In genomic region chr11:133955091-133955846, GRCh38 we compare ENCODE assay signal across 8 cellular contexts. TPM values are rescaled to one million over a fixed set of nuclear protein-coding genes. Genes with fewer than 3 reads are reported as not detected.
DNase-seq lines count a peak whose midpoint lies in the region; ATAC-seq and TF ChIP-seq lines count a peak whose summit lies in the region.

No MANE protein-coding gene starts in this region.

- H3K27ac Mint-ChIP-seq in brain = peak overlapping the region; percentile 82 to 97 (median 88)

- 26% methylated on average over 30 of the region's 46 CpGs for WGBS in SK-N-SH (ENCODE audit: low lambda C conversion rate)
- WGBS in transverse colon (ENCODE audit: low coverage in 1 of 2), 2 donors = 17% methylated on average over 44 of the region's 46 CpGs; no CpG with 5 or more reads in 1 of the 2 donors

- H3K27me3 Mint-ChIP-seq in brain = peaks cover 36% of the 10 kb centered on the region

- peak overlapping the region in 1 of 2 experiments; percentile 64; a peak in 2 of 4 replicates for H3K4me3 ChIP-seq in SK-N-SH (ENCODE audit: low read depth in 2 of 2, low read length in 1 of 2)
- H3K4me3 ChIP-seq in muscle layer of duodenum (ENCODE audit: low read depth in 1 of 2, low read length in 2 of 2) = peak overlapping the region; percentile 62 to 79
- peak overlapping the region; percentile 62 to 65 (median 63) for H3K4me3 ChIP-seq in transverse colon

- TF ChIP-seq CTCF in SK-N-SH (IDR thresholded peaks at IDR 0.05) (no peak), brain (conservative IDR thresholded peaks at IDR 0.05) (no peak), transverse colon (IDR thresholded peaks at IDR 0.05) (no peak)

- H2AFZ ChIP-seq in SK-N-SH (ENCODE audit: low read depth) = no peak overlapping the region

- H3K4me1 ChIP-seq in SK-N-SH (ENCODE audit: control insufficient read depth in 1 of 2, insufficient read depth in 2 of 2, low read depth in 1 of 2, low read length in 1 of 2) = peaks cover 0 to 58% of the 10 kb centered on the region in 2 experiments; a peak in 2 of 4 replicates
- peaks cover 17 to 56% of the 10 kb centered on the region in 2 donors for H3K4me1 ChIP-seq in muscle layer of duodenum (ENCODE audit: control insufficient read depth in 1 of 2, insufficient read depth in 2 of 2, low read length in 2 of 2)
- peaks cover 5 to 51% (median 36%) of the 10 kb centered on the region in 4 donors for H3K4me1 ChIP-seq in transverse colon

- peak overlapping the region; percentile 55; the same call in 1 of the 2 replicates for H3K4me2 ChIP-seq in SK-N-SH

- intact Hi-C loops in transverse colon (cut with DNase I; ENCODE audit: low total_unique reads) = loop anchor here (10.0 kb wide), 1 partner anchor 170 kb away; no protein-coding TSS in a partner anchor

- no peaks in the 10 kb centered on the region for H3K9me3 Mint-ChIP-seq in brain

- TF ChIP-seq EP300 in SK-N-SH (IDR thresholded peaks at IDR 0.05; ENCODE audit: borderline replicate concordance in 1 of 2, low read depth in 1 of 2, low read length in 1 of 2) (no peak), transverse colon (IDR thresholded peaks at IDR 0.05; ENCODE audit: low read depth) (no peak)

- H3K9me3 ChIP-seq in SK-N-SH (no peaks in the 10 kb centered on the region), muscle layer of duodenum (ENCODE audit: control insufficient read depth in 1 of 2, low read length in 2 of 2) (no peaks in the 10 kb centered on the region), transverse colon (no peaks in the 10 kb centered on the region)

- POLR2A ChIA-PET in SK-N-SH (lab: Yijun Ruan, JAX) = interaction anchor here (0.7 to 4.3 kb wide), 9 partner anchors 10 to 82 kb away, joined by 3 to 26 read pairs (median 7); no protein-coding TSS in a partner anchor

- H3K4me3 Mint-ChIP-seq in brain = peak overlapping the region; percentile 86 to 97 (median 92)

- in situ Hi-C loops in transverse colon (cut with MboI; ENCODE audit: low pct_ligation_motif_present in 1 of 4, low pct_unique_long_range_greater_than_20kb in 1 of 4, low sequenced_read_pairs in 3 of 4) = no loop called here
- in situ Hi-C loops in KBM-7 (cut with MboI; ENCODE audit: low pct_unique_long_range_greater_than_20kb, low sequenced_read_pairs) = no loop called here

- H3K9ac ChIP-seq in SK-N-SH = no peak overlapping the region

- CTCF ChIA-PET in SK-N-SH (lab: Yijun Ruan, JAX) = interaction anchor here (0.6 to 16.7 kb wide), 13 partner anchors 9 to 290 kb away, joined by 3 to 200 read pairs (median 5); no protein-coding TSS in a partner anchor

- H3K4me1 Mint-ChIP-seq in brain = peaks cover 70% of the 10 kb centered on the region

- H4K20me1 ChIP-seq in SK-N-SH (ENCODE audit: insufficient read depth) = no peaks in the 10 kb centered on the region

- no peaks in the 10 kb centered on the region for H3K79me2 ChIP-seq in SK-N-SH (ENCODE audit: insufficient read depth)

- no peaks in the 10 kb centered on the region for H3K36me3 ChIP-seq in SK-N-SH (replicated peaks in 1 of 2; ENCODE audit: control insufficient read depth in 1 of 2, insufficient read depth in 2 of 2, low read length in 1 of 2)
- no peaks in the 10 kb centered on the region for H3K36me3 ChIP-seq in muscle layer of duodenum (ENCODE audit: control insufficient read depth in 1 of 2, insufficient read depth in 2 of 2, low read length in 2 of 2)
- no peaks in the 10 kb centered on the region for H3K36me3 ChIP-seq in transverse colon

- no peaks in the 10 kb centered on the region for H3K9me2 ChIP-seq in SK-N-SH

- no peaks in the 10 kb centered on the region for H3F3A ChIP-seq in SK-N-SH (replicated peaks; ENCODE audit: insufficient read depth)

- peaks cover 17% of the 10 kb centered on the region for H3K27me3 ChIP-seq in SK-N-SH (ENCODE audit: insufficient read depth)
- peaks cover 8% of the 10 kb centered on the region for H3K27me3 ChIP-seq in muscle layer of duodenum (ENCODE audit: low read depth, low read length)
- peaks cover 34% of the 10 kb centered on the region for H3K27me3 ChIP-seq in transverse colon

- ATAC-seq in SK-N-SH treated with all-trans-retinoic acid at 6 μM for 48 hours = no peak

- peak overlapping the region in 1 of 2 experiments; percentile 62; a peak in 1 of 4 replicates for H3K27ac ChIP-seq in SK-N-SH (ENCODE audit: low read depth in 2 of 2, low read length in 1 of 2)
- H3K27ac ChIP-seq in muscle layer of duodenum (ENCODE audit: low read length) = peak overlapping the region; percentile 6
- H3K27ac ChIP-seq in transverse colon = peak overlapping the region; percentile 67 to 89 (median 87)

- peak; percentile 43 for TF ChIP-seq RAD21 in SK-N-SH (IDR thresholded peaks at IDR 0.05; ENCODE audit: low read length)

- DNase-seq in SK-N-SH (peak; percentile 81), transverse colon (peak; percentile 39), NCI-H226 (no peak), KBM-7 (no peak), cortex of kidney (lab: John Stamatoyannopoulos, UW) (no peak)

- H3K36me3 Mint-ChIP-seq in brain = no peaks in the 10 kb centered on the region

- TF ChIP-seq POLR2A in transverse colon (IDR thresholded peaks at IDR 0.05) = peak; percentile 50

TF ChIP-seq in SK-N-SH, 30 proteins besides CTCF, POLR2A, EP300 and RAD21:
- TF ChIP-seq REST (IDR thresholded peaks at IDR 0.05; ENCODE audit: low read depth, low read length) (no peak), MXI1 (IDR thresholded peaks at IDR 0.05; ENCODE audit: low read depth, low read length) (0 out of 2 replicates have a peak, but pooled peaks have one; percentile 6)

TF ChIP-seq in SK-N-SH treated with all-trans-retinoic acid at 6 μM for 48 hours, 23 proteins besides CTCF, POLR2A, EP300 and RAD21:
- no peak for TF ChIP-seq BACH2 (CRISPR knock-in tag; IDR thresholded peaks at IDR 0.05; ENCODE audit: borderline replicate concordance)
- TF ChIP-seq OSR1 (CRISPR knock-in tag; IDR thresholded peaks at IDR 0.05) = no peak
- no peak for TF ChIP-seq POU6F1 (CRISPR knock-in tag; IDR thresholded peaks at IDR 0.05; ENCODE audit: borderline replicate concordance, low read depth)
- TF ChIP-seq ZNF565 (CRISPR knock-in tag; conservative IDR thresholded peaks at IDR 0.05; ENCODE audit: low read depth) = no peak
- TF ChIP-seq GLIS3 (CRISPR knock-in tag; IDR thresholded peaks at IDR 0.05) = no peak
- TF ChIP-seq PPARA (CRISPR knock-in tag; IDR thresholded peaks at IDR 0.05; ENCODE audit: borderline replicate concordance) = no peak
- TF ChIP-seq, protein P1, sequence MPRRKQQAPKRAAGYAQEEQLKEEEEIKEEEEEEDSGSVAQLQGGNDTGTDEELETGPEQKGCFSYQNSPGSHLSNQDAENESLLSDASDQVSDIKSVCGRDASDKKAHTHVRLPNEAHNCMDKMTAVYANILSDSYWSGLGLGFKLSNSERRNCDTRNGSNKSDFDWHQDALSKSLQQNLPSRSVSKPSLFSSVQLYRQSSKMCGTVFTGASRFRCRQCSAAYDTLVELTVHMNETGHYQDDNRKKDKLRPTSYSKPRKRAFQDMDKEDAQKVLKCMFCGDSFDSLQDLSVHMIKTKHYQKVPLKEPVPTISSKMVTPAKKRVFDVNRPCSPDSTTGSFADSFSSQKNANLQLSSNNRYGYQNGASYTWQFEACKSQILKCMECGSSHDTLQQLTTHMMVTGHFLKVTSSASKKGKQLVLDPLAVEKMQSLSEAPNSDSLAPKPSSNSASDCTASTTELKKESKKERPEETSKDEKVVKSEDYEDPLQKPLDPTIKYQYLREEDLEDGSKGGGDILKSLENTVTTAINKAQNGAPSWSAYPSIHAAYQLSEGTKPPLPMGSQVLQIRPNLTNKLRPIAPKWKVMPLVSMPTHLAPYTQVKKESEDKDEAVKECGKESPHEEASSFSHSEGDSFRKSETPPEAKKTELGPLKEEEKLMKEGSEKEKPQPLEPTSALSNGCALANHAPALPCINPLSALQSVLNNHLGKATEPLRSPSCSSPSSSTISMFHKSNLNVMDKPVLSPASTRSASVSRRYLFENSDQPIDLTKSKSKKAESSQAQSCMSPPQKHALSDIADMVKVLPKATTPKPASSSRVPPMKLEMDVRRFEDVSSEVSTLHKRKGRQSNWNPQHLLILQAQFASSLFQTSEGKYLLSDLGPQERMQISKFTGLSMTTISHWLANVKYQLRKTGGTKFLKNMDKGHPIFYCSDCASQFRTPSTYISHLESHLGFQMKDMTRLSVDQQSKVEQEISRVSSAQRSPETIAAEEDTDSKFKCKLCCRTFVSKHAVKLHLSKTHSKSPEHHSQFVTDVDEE (CRISPR knock-in tag; IDR thresholded peaks at IDR 0.05) = no peak
- no peak for TF ChIP-seq TCF4 (CRISPR knock-in tag; IDR thresholded peaks at IDR 0.05; ENCODE audit: borderline replicate concordance)
- TF ChIP-seq ZFP3 (CRISPR knock-in tag; IDR thresholded peaks at IDR 0.05) = no peak
- no peak for TF ChIP-seq ZNF8 (CRISPR knock-in tag; IDR thresholded peaks at IDR 0.05)
- TF ChIP-seq ESRRG (CRISPR knock-in tag; IDR thresholded peaks at IDR 0.05) = no peak

RNA-seq across cellular contexts. Expression of gene IGSF9B, which starts 1.5 kb away (rescaled TPM):
- polyA plus RNA-seq in SK-N-SH (2012; rRNA removed) (0.41 and 0.96 TPM in 2 replicates), brain (ENCODE audit: insufficient read depth, low read depth, low replicate concordance) (16.4 TPM)
- polyA plus RNA-seq in SK-N-SH (2012; cell fraction: cytosol; rRNA removed) = 0.45 and 0.75 TPM in 2 replicates
- 2.4 and 4.2 TPM in 2 replicates for polyA plus RNA-seq in SK-N-SH (2012; cell fraction: nucleus; rRNA removed)
- 10 to 100 TPM in 1 of 4 donors, 1 to 10 TPM in 3; 2.6 to 15.3 (median 4.9) TPM for total RNA-seq in transverse colon

Comparison
In these comparisons a context has a peak if more than half of its experiments do, and no peak if none do; other contexts are left out.
1. DNase-seq: peak in SK-N-SH (single experiment) and transverse colon (single experiment); none in NCI-H226 (single experiment), KBM-7 (single experiment) and cortex of kidney (single experiment).